Comparison of ENCODE assay signal across 11 cellular contexts in the genomic region with DNA sequence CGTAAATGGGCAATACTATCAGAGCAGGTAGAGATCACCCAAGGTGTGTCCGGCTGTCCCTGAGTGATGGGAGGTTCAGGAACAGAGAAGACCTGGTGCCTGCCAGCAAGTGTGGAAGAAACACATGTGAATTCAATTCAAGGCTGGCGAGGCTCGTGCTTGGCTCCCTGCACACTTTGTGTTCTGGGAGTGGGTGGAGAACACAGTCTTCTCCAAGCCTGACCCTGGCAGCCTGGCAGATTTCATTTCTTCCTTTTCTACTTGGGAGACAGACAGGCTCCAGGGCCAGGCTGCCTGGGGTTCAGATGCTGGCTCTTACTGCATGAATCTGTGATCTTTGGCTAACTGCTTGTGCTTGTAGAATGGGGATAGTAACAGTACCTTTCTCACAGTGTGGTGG.
"Had no signal": no experiment of that assay in that cellular context is flagged by ENCODE, and none has a peak within 500 bp of the region (broad histone marks: within the 10 kb centered on the region; RNA-seq: fewer than 3 reads in every experiment).

No MANE protein-coding gene starts in this region.

- H3K27me3 ChIP-seq: suprapubic skin had no signal

- DNase-seq: activated CD4-positive, alpha-beta T cell treated with anti-CD3 and anti-CD28 coated beads, Interleukin-2, amount 10 ng/mL, durations not matched to agents 7 days and 5 days; activated CD4-positive, CD25-positive, alpha-beta regulatory T cell; activated naive CD4-positive, alpha-beta T cell treated with anti-CD3 and anti-CD28 coated beads, Interleukin-2, amount 10 ng/mL, durations not matched to agents 7 days and 5 days; activated T-cell treated with anti-CD3 and anti-CD28 coated beads for 4 hours; hypothalamus; naive thymus-derived CD8-positive, alpha-beta T cell; right cardiac atrium; stimulated activated naive CD4-positive, alpha-beta T cell treated with Interleukin-2 at 50 U/mL for 16 hours had no signal

- H3K27ac ChIP-seq: suprapubic skin had no signal

- H3K4me3 ChIP-seq: lung, suprapubic skin had no signal

- H3K9me3 ChIP-seq: suprapubic skin had no signal

- ATAC-seq: naive thymus-derived CD8-positive, alpha-beta T cell; SK-N-SH treated with all-trans-retinoic acid at 6 μM for 48 hours had no signal

- H3K36me3 ChIP-seq: suprapubic skin had no signal
